10 cellular contexts compared by ENCODE assay signal in genomic region chr5:51383494-51384081, GRCh38. TPM values are rescaled to one million over a fixed set of nuclear protein-coding genes. Genes with fewer than 3 reads are reported as not detected.
A peak's percentile ranks its signal among the peaks of the same experiment; 100 is the strongest.
DNase-seq lines count a peak whose midpoint lies in the region; ATAC-seq, FAIRE-seq and TF ChIP-seq lines count a peak whose summit lies in the region.
"Had no signal": no experiment of that assay in that cellular context is flagged by ENCODE, and none has a peak within 500 bp of the region (broad histone marks: within the 10 kb centered on the region; RNA-seq: fewer than 3 reads in every experiment).

No MANE protein-coding gene starts in this region.

- FAIRE-seq in RCC 7860 (lab: Jason Lieb, UNC), result no peak

- H3K4me3 ChIP-seq in BE2C (ENCODE audit: low read depth, low read length) (peak overlapping the region; percentile 88), LNCaP clone FGC (ENCODE audit: low read depth, low read length) (peak overlapping the region; percentile 46)

- H3K27ac Mint-ChIP-seq in chondrocyte (ENCODE audit: unreplicated experiment) (no peak overlapping the region), nephron (peak overlapping the region in 1 of 3 experiments; percentile 4)
- H3K27ac Mint-ChIP-seq: stimulated activated effector memory CD8-positive, alpha-beta T cell treated with anti-CD3 and anti-CD28 coated beads, Interleukin-12 subunit alpha, Interleukin-12 subunit beta, amount 100 ng/mL, for 72 hours had no signal

- peaks cover 3% of the 10 kb centered on the region; the same call in 1 of the 2 replicates for H3K4me1 ChIP-seq in BE2C

- DNase-seq in BE2C (peak; percentile 24), LNCaP clone FGC (ENCODE audit: low read depth) (no peak), chondrocyte (ENCODE audit: low spot score) (no peak), RCC 7860 (ENCODE audit: low spot score) (no peak), Ammon's horn (ENCODE audit: low spot score) (no peak), AML-193 (lab: John Stamatoyannopoulos, UW) (no peak)
- DNase-seq: activated T-cell treated with anti-CD3 and anti-CD28 coated beads for 4 hours had no signal

- peaks cover 5% of the 10 kb centered on the region for H3K36me3 Mint-ChIP-seq in chondrocyte (ENCODE audit: low read depth)
- H3K36me3 Mint-ChIP-seq in nephron (ENCODE audit: low read depth), result no peaks in the 10 kb centered on the region
- H3K36me3 Mint-ChIP-seq: stimulated activated effector memory CD8-positive, alpha-beta T cell treated with anti-CD3 and anti-CD28 coated beads, Interleukin-12 subunit alpha, Interleukin-12 subunit beta, amount 100 ng/mL, for 72 hours had no signal

- TF ChIP-seq CTCF in BE2C (IDR thresholded peaks at IDR 0.05; ENCODE audit: low read depth, low read length), result no peak
- no peak for TF ChIP-seq CTCF in LNCaP clone FGC (IDR thresholded peaks at IDR 0.05; ENCODE audit: control insufficient read depth, extremely low read depth, insufficient read depth)
- TF ChIP-seq CTCF in chondrocyte (IDR thresholded peaks at IDR 0.05), result no peak
- TF ChIP-seq CTCF in nephron (IDR thresholded peaks at IDR 0.05; ENCODE audit: unreplicated experiment in 3 of 3), result no peak

- ATAC-seq in GM19023 (IDR thresholded peaks at IDR 0.05; ENCODE audit: unreplicated experiment), result no peak

- no peaks in the 10 kb centered on the region for H3K9me3 ChIP-seq in BE2C

- H3K4me1 Mint-ChIP-seq in chondrocyte (ENCODE audit: low read depth), result peaks cover 32% of the 10 kb centered on the region
- peaks cover 45% of the 10 kb centered on the region for H3K4me1 Mint-ChIP-seq in nephron

- no peaks in the 10 kb centered on the region for H3K9me3 Mint-ChIP-seq in chondrocyte (ENCODE audit: low read depth)
- H3K9me3 Mint-ChIP-seq in nephron, result peaks cover 2% of the 10 kb centered on the region
- H3K9me3 Mint-ChIP-seq: stimulated activated effector memory CD8-positive, alpha-beta T cell treated with anti-CD3 and anti-CD28 coated beads, Interleukin-12 subunit alpha, Interleukin-12 subunit beta, amount 100 ng/mL, for 72 hours had no signal

- peaks cover 93% of the 10 kb centered on the region for H3K27me3 Mint-ChIP-seq in chondrocyte (ENCODE audit: low read depth)
- peaks cover 100% of the 10 kb centered on the region for H3K27me3 Mint-ChIP-seq in nephron (ENCODE audit: low read depth)

- peak overlapping the region; percentile 80 for H3K4me3 Mint-ChIP-seq in chondrocyte (ENCODE audit: unreplicated experiment)
- H3K4me3 Mint-ChIP-seq in nephron, result peak overlapping the region; percentile 82 to 87 (median 83)
- H3K4me3 Mint-ChIP-seq: stimulated activated effector memory CD8-positive, alpha-beta T cell treated with anti-CD3 and anti-CD28 coated beads, Interleukin-12 subunit alpha, Interleukin-12 subunit beta, amount 100 ng/mL, for 72 hours had no signal

- peaks cover 20% of the 10 kb centered on the region for H3K36me3 ChIP-seq in BE2C

- no peaks in the 10 kb centered on the region for H3K27me3 ChIP-seq in BE2C

RNA-seq across cellular contexts. Expression of gene ISL1, which starts 0.3 kb away (rescaled TPM):
- polyA plus RNA-seq in BE2C (2012; ENCODE audit: insufficient read depth, insufficient read length, low read depth), result 79.9 TPM
- total RNA-seq in chondrocyte, result not detected in 3 replicates
